ENCODE assay signal across 10 cellular contexts in the genomic region with DNA sequence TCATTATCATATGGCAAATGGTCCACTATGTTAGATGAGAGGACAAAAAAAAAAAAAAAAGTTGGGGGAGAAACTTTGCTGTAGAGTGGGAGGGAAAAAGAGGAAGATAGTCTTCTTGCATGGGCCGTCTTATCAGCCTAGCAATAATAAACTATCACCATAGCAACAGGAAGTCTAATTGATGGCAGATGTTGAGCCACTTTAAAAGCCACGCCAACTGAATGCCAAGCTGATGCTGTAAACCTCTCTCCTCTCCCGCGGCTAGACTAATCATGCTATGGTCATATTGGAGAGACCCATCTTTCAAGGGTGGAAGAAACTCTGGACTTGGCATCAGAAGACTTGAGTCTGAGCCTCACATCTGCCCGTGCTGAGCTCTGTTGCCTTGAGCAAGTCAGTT.
A peak's percentile ranks its signal among the peaks of the same experiment; 100 is the strongest.
DNase-seq lines count a peak whose midpoint lies in the region; ATAC-seq lines count a peak whose summit lies in the region.
"Had no signal": no experiment of that assay in that cellular context is flagged by ENCODE, and none has a peak within 500 bp of the region (broad histone marks: within the 10 kb centered on the region; RNA-seq: fewer than 3 reads in every experiment).

No MANE protein-coding gene starts in this region.

- no peaks in the 10 kb centered on the region for H3K9me3 ChIP-seq in naive thymus-derived CD4-positive, alpha-beta T cell (ENCODE audit: control insufficient read depth in 2 of 3, low read length in 3 of 3)
- H3K9me3 ChIP-seq: upper lobe of left lung had no signal

- H3K27me3 Mint-ChIP-seq in naive thymus-derived CD4-positive, alpha-beta T cell, result no peaks in the 10 kb centered on the region
- no peaks in the 10 kb centered on the region for H3K27me3 Mint-ChIP-seq in activated naive CD4-positive, alpha-beta T cell treated with anti-CD3 and anti-CD28 coated beads, Interleukin-2, amount 10 ng/mL, durations not matched to agents 7 days and 5 days

- H3K4me1 Mint-ChIP-seq in naive thymus-derived CD4-positive, alpha-beta T cell, result peaks cover 11 to 15% (median 13%) of the 10 kb centered on the region in 7 donors
- peaks cover 14% of the 10 kb centered on the region for H3K4me1 Mint-ChIP-seq in activated naive CD4-positive, alpha-beta T cell treated with anti-CD3 and anti-CD28 coated beads, Interleukin-2, amount 10 ng/mL, durations not matched to agents 7 days and 5 days
- peaks cover 12% of the 10 kb centered on the region for H3K4me1 Mint-ChIP-seq in stimulated activated effector memory CD8-positive, alpha-beta T cell treated with anti-CD3 and anti-CD28 coated beads, Interleukin-12 subunit alpha, Interleukin-12 subunit beta, amount 100 ng/mL, for 72 hours

- no peaks in the 10 kb centered on the region for H3K36me3 ChIP-seq in naive thymus-derived CD4-positive, alpha-beta T cell (ENCODE audit: control insufficient read depth in 2 of 3, insufficient read depth in 3 of 3, low read length in 3 of 3)
- H3K36me3 ChIP-seq: upper lobe of left lung had no signal

- no peak overlapping the region for H3K4me3 ChIP-seq in naive thymus-derived CD4-positive, alpha-beta T cell (ENCODE audit: low read length)
- H3K4me3 ChIP-seq: upper lobe of left lung had no signal

- peak; percentile 67 for ATAC-seq in naive thymus-derived CD4-positive, alpha-beta T cell
- no peak for ATAC-seq in GM19035 (IDR thresholded peaks at IDR 0.05; ENCODE audit: unreplicated experiment)
- ATAC-seq in HG03439 (IDR thresholded peaks at IDR 0.05; ENCODE audit: unreplicated experiment), result no peak
- no peak for ATAC-seq in stimulated activated effector memory CD8-positive, alpha-beta T cell treated with anti-CD3 and anti-CD28 coated beads, Interleukin-12 subunit alpha, Interleukin-12 subunit beta, amount 100 ng/mL, for 72 hours

- H3K27me3 ChIP-seq in naive thymus-derived CD4-positive, alpha-beta T cell (ENCODE audit: control insufficient read depth in 2 of 2, insufficient read depth in 2 of 2, low read length in 2 of 2), result no peaks in the 10 kb centered on the region
- H3K27me3 ChIP-seq: upper lobe of left lung had no signal

- H3K4me1 ChIP-seq in naive thymus-derived CD4-positive, alpha-beta T cell (ENCODE audit: control insufficient read depth in 2 of 2, insufficient read depth in 2 of 2, low read length in 2 of 2), result peaks cover 5 to 6% of the 10 kb centered on the region in 2 donors

- no peak overlapping the region for H3K27ac ChIP-seq in naive thymus-derived CD4-positive, alpha-beta T cell (ENCODE audit: low read depth, low read length)
- H3K27ac ChIP-seq: upper lobe of left lung had no signal

- POLR2A ChIA-PET in naive thymus-derived CD4-positive, alpha-beta T cell (lab: Charles Lee), result no interaction called here

- CTCF ChIA-PET in naive thymus-derived CD4-positive, alpha-beta T cell (lab: Charles Lee), result no interaction called here
- CTCF ChIA-PET in activated naive CD4-positive, alpha-beta T cell treated with anti-CD3 and anti-CD28 coated beads, Interleukin-2, amount 10 ng/mL, durations not matched to agents 7 days and 5 days (lab: Charles Lee), result interaction anchor here (0.7 kb wide), 1 partner anchor 966 kb away, joined by 3 read pairs; no protein-coding TSS in a partner anchor

- H3K4me3 Mint-ChIP-seq in naive thymus-derived CD4-positive, alpha-beta T cell, result no peak overlapping the region
- H3K4me3 Mint-ChIP-seq in activated naive CD4-positive, alpha-beta T cell treated with anti-CD3 and anti-CD28 coated beads, Interleukin-2, amount 10 ng/mL, durations not matched to agents 7 days and 5 days, result no peak overlapping the region
- no peak overlapping the region for H3K4me3 Mint-ChIP-seq in stimulated activated effector memory CD8-positive, alpha-beta T cell treated with anti-CD3 and anti-CD28 coated beads, Interleukin-12 subunit alpha, Interleukin-12 subunit beta, amount 100 ng/mL, for 72 hours

- DNase-seq in Daoy (ENCODE audit: low read depth) (peak; percentile 95), NCI-H146 treated with DMSO at 0.1 percent for 48 hours (lab: John Stamatoyannopoulos, UW; ENCODE audit: unreplicated experiment) (peak; percentile 39), amniotic epithelial cell (ENCODE audit: low read depth) (peak; percentile 78)
- no peak for DNase-seq in naive thymus-derived CD4-positive, alpha-beta T cell
- DNase-seq in activated naive CD4-positive, alpha-beta T cell treated with anti-CD3 and anti-CD28 coated beads, Interleukin-2, amount 10 ng/mL, durations not matched to agents 7 days and 5 days, result no peak
- DNase-seq in stimulated activated effector memory CD8-positive, alpha-beta T cell treated with anti-CD3 and anti-CD28 coated beads, Interleukin-12 subunit alpha, Interleukin-12 subunit beta, amount 100 ng/mL, for 72 hours (ENCODE audit: low spot score in 2 of 2), result no peak
- DNase-seq: activated CD4-positive, alpha-beta T cell treated with anti-CD3 and anti-CD28 coated beads, Interleukin-2, amount 50 U/mL, for 48 hours; upper lobe of left lung had no signal

- peaks cover 0 to 3% (median 0%) of the 10 kb centered on the region in 11 donors for H3K9me3 Mint-ChIP-seq in naive thymus-derived CD4-positive, alpha-beta T cell
- no peaks in the 10 kb centered on the region for H3K9me3 Mint-ChIP-seq in activated naive CD4-positive, alpha-beta T cell treated with anti-CD3 and anti-CD28 coated beads, Interleukin-2, amount 10 ng/mL, durations not matched to agents 7 days and 5 days
- H3K9me3 Mint-ChIP-seq in stimulated activated effector memory CD8-positive, alpha-beta T cell treated with anti-CD3 and anti-CD28 coated beads, Interleukin-12 subunit alpha, Interleukin-12 subunit beta, amount 100 ng/mL, for 72 hours, result no peaks in the 10 kb centered on the region

- no peak overlapping the region for H3K27ac Mint-ChIP-seq in naive thymus-derived CD4-positive, alpha-beta T cell
- no peak overlapping the region for H3K27ac Mint-ChIP-seq in activated naive CD4-positive, alpha-beta T cell treated with anti-CD3 and anti-CD28 coated beads, Interleukin-2, amount 10 ng/mL, durations not matched to agents 7 days and 5 days
- no peak overlapping the region for H3K27ac Mint-ChIP-seq in stimulated activated effector memory CD8-positive, alpha-beta T cell treated with anti-CD3 and anti-CD28 coated beads, Interleukin-12 subunit alpha, Interleukin-12 subunit beta, amount 100 ng/mL, for 72 hours

- peaks cover 0 to 5% (median 3%) of the 10 kb centered on the region in 5 donors for H3K36me3 Mint-ChIP-seq in naive thymus-derived CD4-positive, alpha-beta T cell
- no peaks in the 10 kb centered on the region for H3K36me3 Mint-ChIP-seq in activated naive CD4-positive, alpha-beta T cell treated with anti-CD3 and anti-CD28 coated beads, Interleukin-2, amount 10 ng/mL, durations not matched to agents 7 days and 5 days
- H3K36me3 Mint-ChIP-seq in stimulated activated effector memory CD8-positive, alpha-beta T cell treated with anti-CD3 and anti-CD28 coated beads, Interleukin-12 subunit alpha, Interleukin-12 subunit beta, amount 100 ng/mL, for 72 hours, result no peaks in the 10 kb centered on the region

- intact Hi-C loops in naive thymus-derived CD4-positive, alpha-beta T cell (cut with micrococcal nuclease), result loop anchor here (10.0 kb wide), 4 partner anchors 548 to 1148 kb away; partner anchors contain the start of gene OMA1 (in 1 of the 2)

Comparison
In these comparisons a context has a peak if more than half of its experiments do, and no peak if none do; other contexts are left out.
1. DNase-seq: peak in Daoy (single experiment), NCI-H146 treated with DMSO at 0.1 percent for 48 hours (single experiment) and amniotic epithelial cell (single experiment); none in naive thymus-derived CD4-positive, alpha-beta T cell (0 of 9), activated naive CD4-positive, alpha-beta T cell treated with anti-CD3 and anti-CD28 coated beads, Interleukin-2, amount 10 ng/mL, durations not matched to agents 7 days and 5 days (single experiment) and stimulated activated effector memory CD8-positive, alpha-beta T cell treated with anti-CD3 and anti-CD28 coated beads, Interleukin-12 subunit alpha, Interleukin-12 subunit beta, amount 100 ng/mL, for 72 hours (0 of 2).